Comparison of ENCODE assay signal across 14 cellular contexts in genomic region chr2:101967826-101968498, GRCh38. TPM values are rescaled to one million over a fixed set of nuclear protein-coding genes. Genes with fewer than 3 reads are reported as not detected.
DNase-seq lines count a peak whose midpoint lies in the region; ATAC-seq and TF ChIP-seq lines count a peak whose summit lies in the region.
"Had no signal": no experiment of that assay in that cellular context is flagged by ENCODE, and none has a peak within 500 bp of the region (broad histone marks: within the 10 kb centered on the region; RNA-seq: fewer than 3 reads in every experiment).

No MANE protein-coding gene starts in this region.

- DNase-seq in GM23248 (peak; percentile 74), NOMO-1 treated with dmso at 0.1 percent for 144 hours (lab: John Stamatoyannopoulos, UW; ENCODE audit: unreplicated experiment) (peak; percentile 7), fibroblast of villous mesenchyme (ENCODE audit: low read depth) (peak; percentile 45), sigmoid colon (no peak), Karpas-422 (no peak)
- no peak for DNase-seq in activated CD4-positive, alpha-beta memory T cell treated with anti-CD3 and anti-CD28 coated beads, Interleukin-2, amount 10 ng/mL, durations not matched to agents 7 days and 5 days
- DNase-seq: foreskin melanocyte, immature natural killer cell, naive B cell, NCI-H510A treated with DMSO at 0.1 percent for 48 hours, SHP77 treated with DMSO at 0.1 percent for 48 hours had no signal

- H3K9me2 ChIP-seq in GM23248 (ENCODE audit: insufficient read depth) (no peaks in the 10 kb centered on the region), Karpas-422 (replicated peaks; ENCODE audit: insufficient read depth, low read length) (no peaks in the 10 kb centered on the region)

- H3K9me3 ChIP-seq in GM23248 (ENCODE audit: low read depth) (no peaks in the 10 kb centered on the region), sigmoid colon (no peaks in the 10 kb centered on the region), Karpas-422 (ENCODE audit: low read length) (no peaks in the 10 kb centered on the region)

- TF ChIP-seq EP300 in sigmoid colon (IDR thresholded peaks at IDR 0.05): no peak

- H3K9ac ChIP-seq in GM23248: no peak overlapping the region
- H3K9ac ChIP-seq in Karpas-422 (ENCODE audit: low read length): no peak overlapping the region

- peaks cover 3% of the 10 kb centered on the region for H3K36me3 Mint-ChIP-seq in activated CD4-positive, alpha-beta memory T cell treated with anti-CD3 and anti-CD28 coated beads, Interleukin-2, amount 10 ng/mL, durations not matched to agents 7 days and 5 days (ENCODE audit: low read depth)

- no peak for ATAC-seq in GM18858 (IDR thresholded peaks at IDR 0.05; ENCODE audit: unreplicated experiment)
- ATAC-seq: activated naive CD4-positive, alpha-beta T cell treated with anti-CD3 and anti-CD28 coated beads, Interleukin-2, amount 50 U/mL, for 72 hours had no signal

- H3K36me3 ChIP-seq in GM23248 (ENCODE audit: low read depth): no peaks in the 10 kb centered on the region
- H3K36me3 ChIP-seq in sigmoid colon: no peaks in the 10 kb centered on the region
- no peaks in the 10 kb centered on the region for H3K36me3 ChIP-seq in Karpas-422 (ENCODE audit: insufficient read depth, low read length)
- H3K36me3 ChIP-seq: tibial artery had no signal

- H3K27me3 Mint-ChIP-seq in activated CD4-positive, alpha-beta memory T cell treated with anti-CD3 and anti-CD28 coated beads, Interleukin-2, amount 10 ng/mL, durations not matched to agents 7 days and 5 days: no peaks in the 10 kb centered on the region

- POLR2A ChIA-PET in activated CD4-positive, alpha-beta memory T cell treated with anti-CD3 and anti-CD28 coated beads, Interleukin-2, amount 10 ng/mL, durations not matched to agents 7 days and 5 days (lab: Charles Lee): no interaction called here

- H3K27ac ChIP-seq in GM23248 (no peak overlapping the region), sigmoid colon (peak overlapping the region in 3 of 4 donors; percentile 17 to 22 (median 18)), Karpas-422 (ENCODE audit: low read length) (no peak overlapping the region)
- H3K27ac ChIP-seq: tibial artery had no signal

- H2AFZ ChIP-seq in GM23248 (no peak overlapping the region), Karpas-422 (ENCODE audit: low read length) (no peak overlapping the region)

- H3K27ac Mint-ChIP-seq in activated CD4-positive, alpha-beta memory T cell treated with anti-CD3 and anti-CD28 coated beads, Interleukin-2, amount 10 ng/mL, durations not matched to agents 7 days and 5 days: no peak overlapping the region
- H3K27ac Mint-ChIP-seq: activated naive CD4-positive, alpha-beta T cell treated with anti-CD3 and anti-CD28 coated beads, Interleukin-2, amount 50 U/mL, for 72 hours; immature natural killer cell had no signal

- intact Hi-C loops in sigmoid colon (cut with DNase I): no loop called here

- CTCF ChIA-PET in activated CD4-positive, alpha-beta memory T cell treated with anti-CD3 and anti-CD28 coated beads, Interleukin-2, amount 10 ng/mL, durations not matched to agents 7 days and 5 days (lab: Charles Lee): no interaction called here

- H4K20me1 ChIP-seq in GM23248 (ENCODE audit: insufficient read depth) (no peaks in the 10 kb centered on the region), Karpas-422 (ENCODE audit: insufficient read depth, low read depth, low read length) (no peaks in the 10 kb centered on the region)

- H3K4me3 ChIP-seq in GM23248: no peak overlapping the region
- H3K4me3 ChIP-seq in fibroblast of villous mesenchyme (ENCODE audit: low read depth, low read length): no peak overlapping the region
- H3K4me3 ChIP-seq in sigmoid colon: no peak overlapping the region
- H3K4me3 ChIP-seq in Karpas-422 (ENCODE audit: low read length): no peak overlapping the region
- H3K4me3 ChIP-seq: tibial artery had no signal

- H3F3A ChIP-seq in GM23248 (ENCODE audit: insufficient read depth): peaks cover 21% of the 10 kb centered on the region

- H3K4me3 Mint-ChIP-seq in activated CD4-positive, alpha-beta memory T cell treated with anti-CD3 and anti-CD28 coated beads, Interleukin-2, amount 10 ng/mL, durations not matched to agents 7 days and 5 days: no peak overlapping the region
- H3K4me3 Mint-ChIP-seq: immature natural killer cell, naive B cell had no signal

- peaks cover 4% of the 10 kb centered on the region for H3K4me1 Mint-ChIP-seq in activated CD4-positive, alpha-beta memory T cell treated with anti-CD3 and anti-CD28 coated beads, Interleukin-2, amount 10 ng/mL, durations not matched to agents 7 days and 5 days
- H3K4me1 Mint-ChIP-seq: naive B cell had no signal

- 52 to 56% methylated on average over 7 of the region's 7 CpGs for WGBS in GM23248 (ENCODE audit: low coverage in 1 of 2, low lambda C conversion rate in 2 of 2, missing lambda C conversion rate in 2 of 2), 2 experiments
- WGBS in sigmoid colon, 2 donors: 39 to 74% methylated on average over 7 of the region's 7 CpGs

- peaks cover 29% of the 10 kb centered on the region for H3K4me1 ChIP-seq in GM23248 (ENCODE audit: insufficient read depth)
- H3K4me1 ChIP-seq in sigmoid colon: peaks cover 0 to 14% (median 12%) of the 10 kb centered on the region in 4 donors
- no peaks in the 10 kb centered on the region for H3K4me1 ChIP-seq in Karpas-422 (ENCODE audit: low read length)

- no peaks in the 10 kb centered on the region for H3K79me2 ChIP-seq in GM23248 (ENCODE audit: insufficient read depth)
- H3K79me2 ChIP-seq in Karpas-422 (ENCODE audit: low read length): no peaks in the 10 kb centered on the region

- H3K4me2 ChIP-seq in GM23248 (ENCODE audit: unreplicated experiment): peak overlapping the region; percentile 15
- no peak overlapping the region for H3K4me2 ChIP-seq in Karpas-422 (ENCODE audit: low read depth, low read length, poor library complexity, severe bottlenecking)

- H3K27me3 ChIP-seq in GM23248 (replicated peaks; ENCODE audit: insufficient read depth) (no peaks in the 10 kb centered on the region), sigmoid colon (no peaks in the 10 kb centered on the region), Karpas-422 (ENCODE audit: low read length) (no peaks in the 10 kb centered on the region)
- H3K27me3 ChIP-seq: tibial artery had no signal

- TF ChIP-seq CTCF in fibroblast of villous mesenchyme (IDR thresholded peaks at IDR 0.05; ENCODE audit: insufficient read depth, low read depth, low read length) (no peak), sigmoid colon (IDR thresholded peaks at IDR 0.05) (no peak)

- no peak for TF ChIP-seq POLR2A in sigmoid colon (IDR thresholded peaks at IDR 0.05)

- peaks cover 16% of the 10 kb centered on the region for H3K9me3 Mint-ChIP-seq in activated CD4-positive, alpha-beta memory T cell treated with anti-CD3 and anti-CD28 coated beads, Interleukin-2, amount 10 ng/mL, durations not matched to agents 7 days and 5 days

- in situ Hi-C loops in GM23248 (cut with MboI): no loop called here

RNA-seq across cellular contexts. Expression of gene IL1R2, which starts 23.8 kb away (rescaled TPM):
- total RNA-seq in GM23248 (2014; rRNA removed; shearing (Covaris generic)): 0.22 TPM in 1 of 2 replicates, not detected in the other
- 0.85 and 1.2 TPM in 2 replicates for polyA plus RNA-seq in GM23248 (2016; fragmentation: Nextera tagmentation; extraction: Ambion mirVana)
- 0.32 TPM in 1 of 2 replicates, not detected in the other for total RNA-seq in fibroblast of villous mesenchyme
- total RNA-seq in sigmoid colon: 10 to 100 TPM in 2 of 4 donors, 1 to 10 TPM in 2; 3.0 to 15.9 (median 8.6) TPM
- polyA plus RNA-seq in sigmoid colon: 10 to 100 TPM; 21.6 to 26.4 (median 24.6) TPM
- not detected in 2 replicates for total RNA-seq in Karpas-422 (2014; rRNA removed; shearing (Covaris generic); ENCODE audit: low replicate concordance)
- under 1 TPM; 0.81 to 0.88 TPM for total RNA-seq in activated CD4-positive, alpha-beta memory T cell treated with anti-CD3 and anti-CD28 coated beads, Interleukin-2, amount 10 ng/mL, durations not matched to agents 7 days and 5 days

Comparison
In these comparisons a context has a peak if more than half of its experiments do, and no peak if none do; other contexts are left out.
1. DNase-seq: peak in GM23248 (single experiment), NOMO-1 treated with dmso at 0.1 percent for 144 hours (single experiment) and fibroblast of villous mesenchyme (single experiment); none in sigmoid colon (single experiment), Karpas-422 (single experiment) and activated CD4-positive, alpha-beta memory T cell treated with anti-CD3 and anti-CD28 coated beads, Interleukin-2, amount 10 ng/mL, durations not matched to agents 7 days and 5 days (single experiment).
2. H3K27ac ChIP-seq: peak in sigmoid colon (3 of 4); none in GM23248 (single experiment) and Karpas-422 (single experiment).